In genomic region chr3:190443257-190443656, GRCh38 we compare ENCODE assay signal across 12 cellular contexts. TPM values are rescaled to one million over a fixed set of nuclear protein-coding genes. Genes with fewer than 3 reads are reported as not detected.
DNase-seq lines count a peak whose midpoint lies in the region; ATAC-seq, FAIRE-seq and TF ChIP-seq lines count a peak whose summit lies in the region.
"Had no signal": no experiment of that assay in that cellular context is flagged by ENCODE, and none has a peak within 500 bp of the region (broad histone marks: within the 10 kb centered on the region; RNA-seq: fewer than 3 reads in every experiment).

No MANE protein-coding gene starts in this region.

- H3K4me1 Mint-ChIP-seq in naive thymus-derived CD4-positive, alpha-beta T cell = peaks cover 3 to 13% (median 9%) of the 10 kb centered on the region in 7 donors

- TF ChIP-seq CTCF in D721Med (IDR thresholded peaks at IDR 0.05; ENCODE audit: insufficient read depth, missing control alignments) (peak; percentile 11), Loucy (conservative IDR thresholded peaks at IDR 0.05; ENCODE audit: low read length) (peak; percentile 48), right lobe of liver (IDR thresholded peaks at IDR 0.05) (peak; percentile 26 to 42 (median 36))

- H3K4me2 ChIP-seq in Loucy (ENCODE audit: low read depth, low read length, poor library complexity, severe bottlenecking) = no peak overlapping the region

- DNase-seq in D721Med (ENCODE audit: insufficient read length, low spot score) = no peak
- DNase-seq in astrocyte of the hippocampus (ENCODE audit: low read depth, low spot score) = peak; percentile 46
- DNase-seq in right lobe of liver = no peak
- no peak for DNase-seq in GM19240 (ENCODE audit: insufficient read length, low spot score)
- no peak for DNase-seq in naive thymus-derived CD4-positive, alpha-beta T cell
- DNase-seq: activated naive CD4-positive, alpha-beta T cell treated with anti-CD3 and anti-CD28 coated beads, Interleukin-2, amount 50 U/mL, for 16 hours; DMS79; head of caudate nucleus had no signal

- ATAC-seq in right lobe of liver (peak in 2 of 4 donors; percentile 39 to 45), GM19467 (IDR thresholded peaks at IDR 0.05; ENCODE audit: unreplicated experiment) (no peak), GM21717 (IDR thresholded peaks at IDR 0.05; ENCODE audit: unreplicated experiment) (no peak)
- no peak for ATAC-seq in naive thymus-derived CD4-positive, alpha-beta T cell

- H3K36me3 ChIP-seq in Loucy (ENCODE audit: insufficient read depth, low read length) (no peaks in the 10 kb centered on the region), right lobe of liver (no peaks in the 10 kb centered on the region)
- H3K36me3 ChIP-seq in naive thymus-derived CD4-positive, alpha-beta T cell (ENCODE audit: control insufficient read depth in 2 of 3, insufficient read depth in 3 of 3, low read length in 3 of 3) = no peaks in the 10 kb centered on the region
- H3K36me3 ChIP-seq: neutrophil had no signal

- no peaks in the 10 kb centered on the region for H4K20me1 ChIP-seq in Loucy (ENCODE audit: insufficient read depth, low read length, poor library complexity, severe bottlenecking)

- WGBS in right lobe of liver (ENCODE audit: insufficient coverage, low coverage, low lambda C conversion rate, missing lambda C conversion rate) = 61% methylated on average over 3 of the region's 3 CpGs

- no peak overlapping the region for H3K4me3 Mint-ChIP-seq in naive thymus-derived CD4-positive, alpha-beta T cell

- POLR2A ChIA-PET in naive thymus-derived CD4-positive, alpha-beta T cell (lab: Charles Lee) = no interaction called here

- no peak overlapping the region for H3K4me3 ChIP-seq in Loucy (ENCODE audit: low read length, poor library complexity, severe bottlenecking)
- no peak overlapping the region for H3K4me3 ChIP-seq in right lobe of liver
- no peak overlapping the region for H3K4me3 ChIP-seq in naive thymus-derived CD4-positive, alpha-beta T cell (ENCODE audit: low read length)

- no peak for TF ChIP-seq POLR2A in right lobe of liver (IDR thresholded peaks at IDR 0.05)

- H3K9me2 ChIP-seq in Loucy (replicated peaks; ENCODE audit: low read depth, low read length) = no peaks in the 10 kb centered on the region

- H3K9me3 Mint-ChIP-seq in naive thymus-derived CD4-positive, alpha-beta T cell = no peaks in the 10 kb centered on the region

- peaks cover 4 to 9% (median 6%) of the 10 kb centered on the region in 5 donors for H3K27me3 Mint-ChIP-seq in naive thymus-derived CD4-positive, alpha-beta T cell

- no peak for FAIRE-seq in D721Med (lab: Jason Lieb, UNC)

- no peak overlapping the region for H3K27ac ChIP-seq in right lobe of liver
- no peak overlapping the region for H3K27ac ChIP-seq in naive thymus-derived CD4-positive, alpha-beta T cell (ENCODE audit: low read depth, low read length)
- H3K27ac ChIP-seq: neutrophil had no signal

- H3K4me1 ChIP-seq in Loucy (ENCODE audit: insufficient read depth, low read length, poor library complexity, severe bottlenecking) (peaks cover 8% of the 10 kb centered on the region), right lobe of liver (peaks cover 0 to 5% (median 2%) of the 10 kb centered on the region in 4 donors)
- peaks cover 0 to 4% of the 10 kb centered on the region in 2 donors for H3K4me1 ChIP-seq in naive thymus-derived CD4-positive, alpha-beta T cell (ENCODE audit: control insufficient read depth in 2 of 2, insufficient read depth in 2 of 2, low read length in 2 of 2)

- no peak overlapping the region for H3K9ac ChIP-seq in Loucy (ENCODE audit: low read depth, low read length, poor library complexity, severe bottlenecking)

- H2AFZ ChIP-seq in Loucy (ENCODE audit: low read length) = no peak overlapping the region

- intact Hi-C loops in right lobe of liver (cut with DNase I) = no loop called here
- intact Hi-C loops in naive thymus-derived CD4-positive, alpha-beta T cell (cut with micrococcal nuclease) = no loop called here

- H3F3A ChIP-seq in Loucy (ENCODE audit: low read depth) = no peaks in the 10 kb centered on the region

- H3K27me3 ChIP-seq in Loucy (ENCODE audit: insufficient read depth, low read length, poor library complexity, severe bottlenecking) = no peaks in the 10 kb centered on the region
- H3K27me3 ChIP-seq in right lobe of liver = no peaks in the 10 kb centered on the region
- H3K27me3 ChIP-seq in naive thymus-derived CD4-positive, alpha-beta T cell (ENCODE audit: control insufficient read depth in 2 of 2, insufficient read depth in 2 of 2, low read length in 2 of 2) = no peaks in the 10 kb centered on the region
- H3K27me3 ChIP-seq: neutrophil had no signal

- no peaks in the 10 kb centered on the region for H3K36me3 Mint-ChIP-seq in naive thymus-derived CD4-positive, alpha-beta T cell

- CTCF ChIA-PET in naive thymus-derived CD4-positive, alpha-beta T cell (lab: Charles Lee) = no interaction called here

- no peaks in the 10 kb centered on the region for H3K79me2 ChIP-seq in Loucy (ENCODE audit: insufficient read depth, low read length)

- H3K9me3 ChIP-seq in Loucy (ENCODE audit: insufficient read depth, low read depth, low read length) (no peaks in the 10 kb centered on the region), right lobe of liver (no peaks in the 10 kb centered on the region)
- no peaks in the 10 kb centered on the region for H3K9me3 ChIP-seq in naive thymus-derived CD4-positive, alpha-beta T cell (ENCODE audit: control insufficient read depth in 2 of 3, low read length in 3 of 3)
- H3K9me3 ChIP-seq: neutrophil had no signal

- no peak overlapping the region for H3K27ac Mint-ChIP-seq in naive thymus-derived CD4-positive, alpha-beta T cell

RNA-seq across cellular contexts. Expression of gene TMEM207, which starts 6.4 kb away (rescaled TPM):
- not detected for total RNA-seq in right lobe of liver
- total RNA-seq in naive thymus-derived CD4-positive, alpha-beta T cell = not detected
- polyA plus RNA-seq in naive thymus-derived CD4-positive, alpha-beta T cell = not detected

RNA-seq across cellular contexts. Expression of gene CLDN16, which starts 55.3 kb away (rescaled TPM):
- total RNA-seq in right lobe of liver = 1 to 10 TPM in 3 of 6 experiments, under 1 TPM in 3; 0.37 to 6.6 (median 1.3) TPM
- not detected for total RNA-seq in naive thymus-derived CD4-positive, alpha-beta T cell
- not detected for polyA plus RNA-seq in naive thymus-derived CD4-positive, alpha-beta T cell
